ENCODE assay signal across 1 cellular context in the genomic region with DNA sequence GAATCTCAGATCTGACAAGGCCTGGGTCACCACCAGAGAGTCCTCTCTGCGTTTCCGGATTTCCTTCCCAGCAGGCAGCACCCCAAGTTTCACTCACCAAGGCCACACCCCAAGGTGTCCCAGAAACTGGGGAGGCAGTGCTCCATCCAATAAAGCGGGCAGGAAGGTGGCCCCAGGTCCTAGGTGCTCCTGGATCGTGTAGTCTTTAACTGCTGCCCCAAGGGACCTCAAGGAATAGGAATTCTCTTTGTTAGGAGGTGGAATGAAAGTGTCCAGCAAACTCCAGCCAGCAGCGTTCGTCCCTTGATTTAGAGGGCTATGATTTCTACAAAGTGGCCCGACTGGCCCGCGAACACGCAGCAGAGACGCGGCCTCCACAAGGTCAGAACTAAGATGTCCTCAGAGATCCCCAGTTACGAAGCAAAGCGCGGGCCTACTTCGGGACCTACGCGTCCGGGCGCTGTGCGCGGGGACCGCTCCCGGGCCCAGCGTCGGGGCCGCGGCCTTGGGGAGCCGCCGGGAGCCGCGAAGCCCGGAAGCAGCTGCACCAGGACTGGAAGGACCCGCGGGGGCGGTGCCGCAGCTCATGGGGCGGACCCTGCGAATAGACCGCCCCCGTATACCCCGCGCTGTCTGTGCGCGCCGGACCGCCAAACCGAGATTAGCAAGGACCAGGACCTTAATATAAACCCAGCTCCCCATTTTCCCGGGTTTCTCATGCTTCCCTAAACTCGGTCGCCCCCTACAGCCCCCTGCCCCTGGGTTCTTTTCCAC.
TF ChIP-seq lines count a peak whose summit lies in the region.

A gene with protein sequence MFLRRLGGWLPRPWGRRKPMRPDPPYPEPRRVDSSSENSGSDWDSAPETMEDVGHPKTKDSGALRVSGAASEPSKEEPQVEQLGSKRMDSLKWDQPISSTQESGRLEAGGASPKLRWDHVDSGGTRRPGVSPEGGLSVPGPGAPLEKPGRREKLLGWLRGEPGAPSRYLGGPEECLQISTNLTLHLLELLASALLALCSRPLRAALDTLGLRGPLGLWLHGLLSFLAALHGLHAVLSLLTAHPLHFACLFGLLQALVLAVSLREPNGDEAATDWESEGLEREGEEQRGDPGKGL (minus strand): TSS at position 555 of the 774 bp plus-strand sequence. CDS start 831 bp downstream, outside the sequence.

TF ChIP-seq in WTC11, 78 proteins besides CTCF, POLR2A, EP300 and RAD21 (continued from another document):
- TF ChIP-seq, protein P1, sequence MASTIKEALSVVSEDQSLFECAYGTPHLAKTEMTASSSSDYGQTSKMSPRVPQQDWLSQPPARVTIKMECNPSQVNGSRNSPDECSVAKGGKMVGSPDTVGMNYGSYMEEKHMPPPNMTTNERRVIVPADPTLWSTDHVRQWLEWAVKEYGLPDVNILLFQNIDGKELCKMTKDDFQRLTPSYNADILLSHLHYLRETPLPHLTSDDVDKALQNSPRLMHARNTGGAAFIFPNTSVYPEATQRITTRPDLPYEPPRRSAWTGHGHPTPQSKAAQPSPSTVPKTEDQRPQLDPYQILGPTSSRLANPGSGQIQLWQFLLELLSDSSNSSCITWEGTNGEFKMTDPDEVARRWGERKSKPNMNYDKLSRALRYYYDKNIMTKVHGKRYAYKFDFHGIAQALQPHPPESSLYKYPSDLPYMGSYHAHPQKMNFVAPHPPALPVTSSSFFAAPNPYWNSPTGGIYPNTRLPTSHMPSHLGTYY (CRISPR knock-in tag; IDR thresholded peaks at IDR 0.05): peak; percentile 84
- no peak; the same call in 1 of the 2 replicates for TF ChIP-seq SMAD3 (CRISPR knock-in tag; IDR thresholded peaks at IDR 0.05; ENCODE audit: borderline replicate concordance)
- TF ChIP-seq NR3C1 (CRISPR knock-in tag; conservative IDR thresholded peaks at IDR 0.05; ENCODE audit: low read depth): no peak
- TF ChIP-seq ESRRA (CRISPR knock-in tag; IDR thresholded peaks at IDR 0.05; ENCODE audit: borderline replicate concordance): peak; percentile 86
- TF ChIP-seq, protein P2, sequence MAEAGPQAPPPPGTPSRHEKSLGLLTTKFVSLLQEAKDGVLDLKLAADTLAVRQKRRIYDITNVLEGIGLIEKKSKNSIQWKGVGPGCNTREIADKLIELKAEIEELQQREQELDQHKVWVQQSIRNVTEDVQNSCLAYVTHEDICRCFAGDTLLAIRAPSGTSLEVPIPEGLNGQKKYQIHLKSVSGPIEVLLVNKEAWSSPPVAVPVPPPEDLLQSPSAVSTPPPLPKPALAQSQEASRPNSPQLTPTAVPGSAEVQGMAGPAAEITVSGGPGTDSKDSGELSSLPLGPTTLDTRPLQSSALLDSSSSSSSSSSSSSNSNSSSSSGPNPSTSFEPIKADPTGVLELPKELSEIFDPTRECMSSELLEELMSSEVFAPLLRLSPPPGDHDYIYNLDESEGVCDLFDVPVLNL (CRISPR knock-in tag; IDR thresholded peaks at IDR 0.05; ENCODE audit: borderline replicate concordance, low read depth): no peak
- no peak for TF ChIP-seq JAZF1 (CRISPR knock-in tag; IDR thresholded peaks at IDR 0.05)
- no peak for TF ChIP-seq SOX15 (CRISPR knock-in tag; IDR thresholded peaks at IDR 0.05)
- TF ChIP-seq, protein P3, sequence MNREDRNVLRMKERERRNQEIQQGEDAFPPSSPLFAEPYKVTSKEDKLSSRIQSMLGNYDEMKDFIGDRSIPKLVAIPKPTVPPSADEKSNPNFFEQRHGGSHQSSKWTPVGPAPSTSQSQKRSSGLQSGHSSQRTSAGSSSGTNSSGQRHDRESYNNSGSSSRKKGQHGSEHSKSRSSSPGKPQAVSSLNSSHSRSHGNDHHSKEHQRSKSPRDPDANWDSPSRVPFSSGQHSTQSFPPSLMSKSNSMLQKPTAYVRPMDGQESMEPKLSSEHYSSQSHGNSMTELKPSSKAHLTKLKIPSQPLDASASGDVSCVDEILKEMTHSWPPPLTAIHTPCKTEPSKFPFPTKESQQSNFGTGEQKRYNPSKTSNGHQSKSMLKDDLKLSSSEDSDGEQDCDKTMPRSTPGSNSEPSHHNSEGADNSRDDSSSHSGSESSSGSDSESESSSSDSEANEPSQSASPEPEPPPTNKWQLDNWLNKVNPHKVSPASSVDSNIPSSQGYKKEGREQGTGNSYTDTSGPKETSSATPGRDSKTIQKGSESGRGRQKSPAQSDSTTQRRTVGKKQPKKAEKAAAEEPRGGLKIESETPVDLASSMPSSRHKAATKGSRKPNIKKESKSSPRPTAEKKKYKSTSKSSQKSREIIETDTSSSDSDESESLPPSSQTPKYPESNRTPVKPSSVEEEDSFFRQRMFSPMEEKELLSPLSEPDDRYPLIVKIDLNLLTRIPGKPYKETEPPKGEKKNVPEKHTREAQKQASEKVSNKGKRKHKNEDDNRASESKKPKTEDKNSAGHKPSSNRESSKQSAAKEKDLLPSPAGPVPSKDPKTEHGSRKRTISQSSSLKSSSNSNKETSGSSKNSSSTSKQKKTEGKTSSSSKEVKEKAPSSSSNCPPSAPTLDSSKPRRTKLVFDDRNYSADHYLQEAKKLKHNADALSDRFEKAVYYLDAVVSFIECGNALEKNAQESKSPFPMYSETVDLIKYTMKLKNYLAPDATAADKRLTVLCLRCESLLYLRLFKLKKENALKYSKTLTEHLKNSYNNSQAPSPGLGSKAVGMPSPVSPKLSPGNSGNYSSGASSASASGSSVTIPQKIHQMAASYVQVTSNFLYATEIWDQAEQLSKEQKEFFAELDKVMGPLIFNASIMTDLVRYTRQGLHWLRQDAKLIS (CRISPR knock-in tag; IDR thresholded peaks at IDR 0.05; ENCODE audit: borderline replicate concordance): no peak
- TF ChIP-seq, protein P4, sequence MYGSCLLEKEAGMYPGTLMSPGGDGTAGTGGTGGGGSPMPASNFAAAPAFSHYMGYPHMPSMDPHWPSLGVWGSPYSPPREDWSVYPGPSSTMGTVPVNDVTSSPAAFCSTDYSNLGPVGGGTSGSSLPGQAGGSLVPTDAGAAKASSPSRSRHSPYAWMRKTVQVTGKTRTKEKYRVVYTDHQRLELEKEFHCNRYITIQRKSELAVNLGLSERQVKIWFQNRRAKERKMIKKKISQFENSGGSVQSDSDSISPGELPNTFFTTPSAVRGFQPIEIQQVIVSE (CRISPR knock-in tag; IDR thresholded peaks at IDR 0.05; ENCODE audit: borderline replicate concordance): no peak
- no peak for TF ChIP-seq ELF4 (CRISPR knock-in tag; IDR thresholded peaks at IDR 0.05; ENCODE audit: low read depth)
- TF ChIP-seq ETV6 (CRISPR knock-in tag; IDR thresholded peaks at IDR 0.05): peak; percentile 53; the same call in 1 of the 2 replicates
